Comparison of ENCODE assay signal across 19 cellular contexts in the genomic region with DNA sequence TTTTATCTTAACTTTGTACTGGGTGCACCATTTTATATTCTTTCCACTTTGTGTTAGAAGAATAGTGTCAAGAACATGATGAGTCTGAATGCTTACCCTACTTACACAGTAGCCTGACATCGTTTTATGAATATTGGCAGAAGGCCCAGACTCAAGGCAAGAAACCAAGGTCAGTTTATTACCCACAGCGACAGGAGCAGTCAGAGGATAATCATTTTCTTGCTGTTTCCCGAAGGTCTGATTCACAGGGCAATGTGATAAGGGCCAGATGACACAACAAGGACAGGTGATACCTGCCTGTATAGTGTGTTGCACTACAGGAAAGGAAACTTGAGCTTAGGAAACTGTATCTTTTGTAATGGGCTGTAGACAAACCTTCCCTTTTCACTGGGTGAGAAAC.
DNase-seq lines count a peak whose midpoint lies in the region; ATAC-seq and TF ChIP-seq lines count a peak whose summit lies in the region.
"Had no signal": no experiment of that assay in that cellular context is flagged by ENCODE, and none has a peak within 500 bp of the region (broad histone marks: within the 10 kb centered on the region; RNA-seq: fewer than 3 reads in every experiment).

No MANE protein-coding gene starts in this region.

- ATAC-seq in PC-3 = no peak
- ATAC-seq in sciatic nerve = no peak

- no peak overlapping the region for H3K4me3 ChIP-seq in fibroblast of pulmonary artery (replicated peaks; ENCODE audit: low read depth, low read length)
- no peak overlapping the region for H3K4me3 ChIP-seq in retinal pigment epithelial cell (ENCODE audit: low read length)
- no peak overlapping the region for H3K4me3 ChIP-seq in PC-3 (ENCODE audit: low read length)
- H3K4me3 ChIP-seq: psoas muscle, thoracic aorta had no signal

- H3K27ac Mint-ChIP-seq in activated CD4-positive, alpha-beta T cell treated with anti-CD3 and anti-CD28 coated beads, Interleukin-2, amount 10 ng/mL, durations not matched to agents 7 days and 5 days = no peak overlapping the region
- H3K27ac Mint-ChIP-seq: activated B cell treated with CpG ODN at 0.5 μM for 24 hours; activated naive CD4-positive, alpha-beta T cell treated with anti-CD3 and anti-CD28 coated beads, Interleukin-2, amount 50 U/mL, for 24 hours had no signal

- H3K79me2 ChIP-seq in PC-3 (ENCODE audit: low read length) = no peaks in the 10 kb centered on the region

- no TSS peak for BruUV-seq in PC-3 (replicated peaks; lab: Mats Ljungman, UMichigan)

- H3K27me3 Mint-ChIP-seq in activated CD4-positive, alpha-beta T cell treated with anti-CD3 and anti-CD28 coated beads, Interleukin-2, amount 10 ng/mL, durations not matched to agents 7 days and 5 days = no peaks in the 10 kb centered on the region
- H3K27me3 Mint-ChIP-seq: activated B cell treated with CpG ODN at 0.5 μM for 24 hours; activated naive CD4-positive, alpha-beta T cell treated with anti-CD3 and anti-CD28 coated beads, Interleukin-2, amount 50 U/mL, for 24 hours; central memory CD8-positive, alpha-beta T cell had no signal

- no peak overlapping the region for H3K27ac ChIP-seq in PC-3 (ENCODE audit: low read length)
- H3K27ac ChIP-seq: C4-2B, psoas muscle, thoracic aorta had no signal

- H2AFZ ChIP-seq in PC-3 (ENCODE audit: low read length) = no peak overlapping the region

- no peaks in the 10 kb centered on the region for H4K20me1 ChIP-seq in PC-3 (ENCODE audit: low read length)

- no peak overlapping the region for H3K4me3 Mint-ChIP-seq in activated CD4-positive, alpha-beta T cell treated with anti-CD3 and anti-CD28 coated beads, Interleukin-2, amount 10 ng/mL, durations not matched to agents 7 days and 5 days
- H3K4me3 Mint-ChIP-seq: activated B cell treated with CpG ODN at 0.5 μM for 24 hours; activated naive CD4-positive, alpha-beta T cell treated with anti-CD3 and anti-CD28 coated beads, Interleukin-2, amount 50 U/mL, for 24 hours; central memory CD8-positive, alpha-beta T cell had no signal

- H3K9me3 Mint-ChIP-seq in activated CD4-positive, alpha-beta T cell treated with anti-CD3 and anti-CD28 coated beads, Interleukin-2, amount 10 ng/mL, durations not matched to agents 7 days and 5 days = no peaks in the 10 kb centered on the region
- H3K9me3 Mint-ChIP-seq: activated naive CD4-positive, alpha-beta T cell treated with anti-CD3 and anti-CD28 coated beads, Interleukin-2, amount 50 U/mL, for 24 hours had no signal

- DNase-seq in HCEC 1CT (peak; percentile 21), NCI-H446 treated with DMSO at 0.1 percent for 48 hours (lab: John Stamatoyannopoulos, UW) (peak; percentile 58), fibroblast of pulmonary artery (ENCODE audit: low read depth) (peak; percentile 29), retinal pigment epithelial cell (ENCODE audit: low read depth) (peak; percentile 87), PC-3 (no peak), sciatic nerve (ENCODE audit: low spot score) (no peak)
- DNase-seq in activated CD4-positive, alpha-beta T cell treated with anti-CD3 and anti-CD28 coated beads, Interleukin-2, amount 10 ng/mL, durations not matched to agents 7 days and 5 days = no peak
- DNase-seq: activated B cell treated with CpG ODN at 0.5 μM for 24 hours; activated CD8-positive, alpha-beta memory T cell treated with anti-CD3 and anti-CD28 coated beads, Interleukin-2, amount 50 U/mL, for 4 hours; MM.1S; NCI-H2227 treated with DMSO at 0.1 percent for 48 hours; psoas muscle; stimulated activated CD4-positive, alpha-beta T cell treated with anti-CD3 and anti-CD28 coated beads, Interleukin-1b, Interleukin-23, amount 100 ng/mL, for 48 hours; stimulated activated CD8-positive, alpha-beta memory T cell treated with anti-CD3 and anti-CD28 coated beads, Interleukin-4, amount 100 ng/mL, for 48 hours; SW 1271 had no signal

- H3K36me3 Mint-ChIP-seq in activated CD4-positive, alpha-beta T cell treated with anti-CD3 and anti-CD28 coated beads, Interleukin-2, amount 10 ng/mL, durations not matched to agents 7 days and 5 days (ENCODE audit: low read depth) = no peaks in the 10 kb centered on the region
- H3K36me3 Mint-ChIP-seq: activated naive CD4-positive, alpha-beta T cell treated with anti-CD3 and anti-CD28 coated beads, Interleukin-2, amount 50 U/mL, for 24 hours had no signal

- CTCF ChIA-PET in PC-3 (lab: Charles Lee) = no interaction called here
- CTCF ChIA-PET in activated CD4-positive, alpha-beta T cell treated with anti-CD3 and anti-CD28 coated beads, Interleukin-2, amount 10 ng/mL, durations not matched to agents 7 days and 5 days (lab: Charles Lee) = no interaction called here

- intact Hi-C loops in PC-3 (cut with micrococcal nuclease) = no loop called here
- intact Hi-C loops in sciatic nerve (cut with DNase I) = no loop called here

- H3K4me1 ChIP-seq in PC-3 (ENCODE audit: insufficient read depth, low read length) = no peaks in the 10 kb centered on the region
- H3K4me1 ChIP-seq: psoas muscle had no signal

- no peaks in the 10 kb centered on the region for H3K9me3 ChIP-seq in PC-3 (ENCODE audit: low read length)
- H3K9me3 ChIP-seq: psoas muscle, thoracic aorta had no signal

- H3F3A ChIP-seq in PC-3 (ENCODE audit: low read length, unreplicated experiment) = no peaks in the 10 kb centered on the region

- TF ChIP-seq CTCF in fibroblast of pulmonary artery (IDR thresholded peaks at IDR 0.05; ENCODE audit: low read length, missing control alignments) (no peak), retinal pigment epithelial cell (conservative IDR thresholded peaks at IDR 0.05; ENCODE audit: low read depth, low read length) (no peak), PC-3 (conservative IDR thresholded peaks at IDR 0.05; ENCODE audit: low read depth, low read length) (no peak)

- H3K4me1 Mint-ChIP-seq in activated CD4-positive, alpha-beta T cell treated with anti-CD3 and anti-CD28 coated beads, Interleukin-2, amount 10 ng/mL, durations not matched to agents 7 days and 5 days = no peaks in the 10 kb centered on the region
- H3K4me1 Mint-ChIP-seq: activated B cell treated with CpG ODN at 0.5 μM for 24 hours; activated naive CD4-positive, alpha-beta T cell treated with anti-CD3 and anti-CD28 coated beads, Interleukin-2, amount 50 U/mL, for 24 hours; central memory CD8-positive, alpha-beta T cell had no signal

- POLR2A ChIA-PET in PC-3 (lab: Charles Lee; ENCODE audit: unreplicated experiment) = no interaction called here
- POLR2A ChIA-PET in activated CD4-positive, alpha-beta T cell treated with anti-CD3 and anti-CD28 coated beads, Interleukin-2, amount 10 ng/mL, durations not matched to agents 7 days and 5 days (lab: Charles Lee) = no interaction called here

- no peak overlapping the region for H3K9ac ChIP-seq in PC-3 (ENCODE audit: low read length)

- no peaks in the 10 kb centered on the region for H3K9me2 ChIP-seq in PC-3 (replicated peaks; ENCODE audit: low read length)

- H3K36me3 ChIP-seq in PC-3 (ENCODE audit: low read depth, low read length) = no peaks in the 10 kb centered on the region
- H3K36me3 ChIP-seq: thoracic aorta had no signal

- H3K27me3 ChIP-seq in PC-3 (ENCODE audit: low read length) = no peaks in the 10 kb centered on the region

- no peak overlapping the region for H3K4me2 ChIP-seq in PC-3 (ENCODE audit: low read length)

Comparison
In these comparisons a context has a peak if more than half of its experiments do, and no peak if none do; other contexts are left out.
1. DNase-seq: peak in HCEC 1CT (single experiment), NCI-H446 treated with DMSO at 0.1 percent for 48 hours (single experiment), fibroblast of pulmonary artery (single experiment) and retinal pigment epithelial cell (single experiment); none in PC-3 (single experiment), activated CD4-positive, alpha-beta T cell treated with anti-CD3 and anti-CD28 coated beads, Interleukin-2, amount 10 ng/mL, durations not matched to agents 7 days and 5 days (single experiment) and sciatic nerve (single experiment).